12 cellular contexts compared by ENCODE assay signal in the genomic region with DNA sequence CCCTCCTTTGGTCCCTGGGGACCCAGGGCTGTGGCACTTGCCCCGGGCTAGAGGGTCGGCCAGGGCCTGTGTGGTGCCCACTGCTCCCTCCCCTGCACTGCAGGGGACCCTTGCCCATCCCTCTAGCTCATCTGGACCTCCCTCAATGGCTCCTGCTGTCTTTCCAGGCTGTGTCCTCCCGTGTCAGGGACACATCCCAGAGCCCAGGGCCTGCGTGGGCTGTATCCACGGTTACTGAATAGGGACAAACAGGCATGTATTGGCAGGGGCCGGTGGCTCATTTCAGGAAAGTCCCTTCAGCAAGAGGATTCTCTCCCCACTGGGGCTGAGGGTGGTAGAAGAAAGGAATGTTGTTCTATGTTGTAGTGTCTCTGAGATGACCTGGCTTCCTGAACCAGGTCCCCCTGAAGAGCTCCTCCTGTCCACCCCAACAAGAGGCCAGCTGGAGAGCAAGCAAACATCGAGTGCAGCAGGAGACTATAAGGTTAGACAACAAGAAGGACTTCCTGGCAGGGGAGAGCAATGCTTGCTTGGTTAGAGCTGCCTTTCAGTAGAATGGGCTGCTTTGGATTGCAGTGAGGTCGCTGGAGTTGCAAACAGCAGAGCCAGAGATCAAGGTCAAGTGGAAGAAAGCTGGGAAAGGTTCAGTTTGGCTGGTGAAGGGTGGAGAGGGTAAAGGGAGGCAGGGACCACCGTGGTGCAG. TPM values are rescaled to one million over a fixed set of nuclear protein-coding genes. Genes with fewer than 3 reads are reported as not detected.
A peak's percentile ranks its signal among the peaks of the same experiment; 100 is the strongest.
DNase-seq lines count a peak whose midpoint lies in the region; ATAC-seq, FAIRE-seq and TF ChIP-seq lines count a peak whose summit lies in the region.
"Had no signal": no experiment of that assay in that cellular context is flagged by ENCODE, and none has a peak within 500 bp of the region (broad histone marks: within the 10 kb centered on the region; RNA-seq: fewer than 3 reads in every experiment).

No MANE protein-coding gene starts in this region.

- no peak for FAIRE-seq in HepG2 (lab: Jason Lieb, UNC)
- FAIRE-seq: D721Med had no signal

- H3K4me1 ChIP-seq in HepG2 (ENCODE audit: insufficient read depth, low read length) (peaks cover 69% of the 10 kb centered on the region), right lobe of liver (peaks cover 0 to 6% (median 0%) of the 10 kb centered on the region in 4 donors), lower lobe of right lung (peaks cover 6% of the 10 kb centered on the region)

- TF ChIP-seq POLR2A in HepG2 (IDR thresholded peaks at IDR 0.05; ENCODE audit: insufficient read depth in 1 of 2, low read depth in 2 of 2, low read length in 2 of 2) (no peak), right lobe of liver (IDR thresholded peaks at IDR 0.05) (no peak)

- TF ChIP-seq EP300 in HepG2 (IDR thresholded peaks at IDR 0.05; ENCODE audit: low read depth in 2 of 2, low read length in 2 of 2) (no peak), HepG2 (CRISPR knock-in tag; IDR thresholded peaks at IDR 0.05; ENCODE audit: borderline replicate concordance) (no peak)

- WGBS in HepG2 (ENCODE audit: low lambda C conversion rate), result 0% methylated on average over 4 of the region's 9 CpGs
- WGBS in right lobe of liver (ENCODE audit: insufficient coverage, low coverage, low lambda C conversion rate, missing lambda C conversion rate), result 26% methylated on average over 4 of the region's 9 CpGs

- DNase-seq in HepG2 (ENCODE audit: low spot score) (no peak), right lobe of liver (no peak), caudate nucleus (lab: John Stamatoyannopoulos, UW) (peak in 3 of 61 donors; percentile 19 to 53 (median 24)), lower lobe of right lung (peak; percentile 42), KBM-7 (no peak), KG1 (lab: John Stamatoyannopoulos, UW) (no peak)
- no peak for DNase-seq in effector CD4-positive, alpha-beta T cell

- POLR2A ChIA-PET in HepG2 (lab: Yijun Ruan, JAX), result no interaction called here

- H3K4me3 ChIP-seq in HepG2 (replicated peaks in 1 of 3; ENCODE audit: insufficient read depth in 1 of 3, low read depth in 2 of 3, low read length in 3 of 3) (peak overlapping the region in 1 of 3 experiments; percentile 53; a peak in 1 of 6 replicates), right lobe of liver (no peak overlapping the region), lower lobe of right lung (no peak overlapping the region)
- H3K4me3 ChIP-seq: lung had no signal

- no peaks in the 10 kb centered on the region for H4K20me1 ChIP-seq in HepG2 (ENCODE audit: insufficient read depth, low read length)

- no peaks in the 10 kb centered on the region for H3K36me3 ChIP-seq in HepG2 (replicated peaks in 1 of 2; ENCODE audit: control insufficient read depth in 1 of 2, insufficient read depth in 2 of 2, low read length in 2 of 2)
- no peaks in the 10 kb centered on the region for H3K36me3 ChIP-seq in right lobe of liver
- H3K36me3 ChIP-seq in lower lobe of right lung, result no peaks in the 10 kb centered on the region
- H3K36me3 ChIP-seq: neutrophil had no signal

- BruUV-seq in HepG2 (replicated peaks; lab: Mats Ljungman, UMichigan), result no TSS peak

- TF ChIP-seq CTCF in HepG2 (CRISPR knock-in tag; IDR thresholded peaks at IDR 0.05), result no peak
- no peak for TF ChIP-seq CTCF in right lobe of liver (IDR thresholded peaks at IDR 0.05)
- no peak for TF ChIP-seq CTCF in lower lobe of right lung (IDR thresholded peaks at IDR 0.05)

- H3K27me3 ChIP-seq in HepG2 (ENCODE audit: control insufficient read depth in 1 of 2, insufficient read depth in 2 of 2, low read length in 2 of 2) (peaks cover 0 to 39% of the 10 kb centered on the region in 2 experiments; a peak in 4 of 5 replicates), right lobe of liver (no peaks in the 10 kb centered on the region), lower lobe of right lung (ENCODE audit: low read depth) (peaks cover 11% of the 10 kb centered on the region)

- H3K9me3 ChIP-seq in HepG2 (ENCODE audit: low read length) (no peaks in the 10 kb centered on the region), right lobe of liver (no peaks in the 10 kb centered on the region), lower lobe of right lung (no peaks in the 10 kb centered on the region)
- H3K9me3 ChIP-seq: neutrophil had no signal

- in situ Hi-C loops in HepG2 (cut with HindIII; ENCODE audit: extremely low pct_ligation_motif_present, low pct_unique_long_range_greater_than_20kb), result loop anchor here (5.0 kb wide), 2 partner anchors 32 to 273 kb away; no protein-coding TSS in a partner anchor
- in situ Hi-C loops in KBM-7 (cut with MboI; ENCODE audit: low pct_unique_long_range_greater_than_20kb, low sequenced_read_pairs), result loop anchor here (10.0 kb wide), 1 partner anchor 270 kb away; no protein-coding TSS in a partner anchor

- no peak overlapping the region for H3K9ac ChIP-seq in HepG2 (ENCODE audit: insufficient read depth, low read depth, low read length)

- no peak for ATAC-seq in HepG2
- ATAC-seq in right lobe of liver, result no peak
- ATAC-seq in lower lobe of right lung, result no peak
- no peak for ATAC-seq in HG03135 (IDR thresholded peaks at IDR 0.05; ENCODE audit: unreplicated experiment)

- peak overlapping the region; percentile 87 for H3K4me2 ChIP-seq in HepG2 (ENCODE audit: low read depth, low read length)

- no peak for TF ChIP-seq RAD21 in HepG2 (CRISPR knock-in tag; IDR thresholded peaks at IDR 0.05)

- intact Hi-C loops in HepG2 (cut with micrococcal nuclease; ENCODE audit: unreplicated experiment) (loop anchor here (1.0 kb wide), 1 partner anchor 30 kb away; no protein-coding TSS in a partner anchor), right lobe of liver (cut with DNase I) (no loop called here), lower lobe of right lung (cut with DNase I) (no loop called here)

- H2AFZ ChIP-seq in HepG2 (ENCODE audit: low read length), result no peak overlapping the region

- CTCF ChIA-PET in HepG2 (lab: Yijun Ruan, JAX; ENCODE audit: low intra/inter-chr PET ratio, low total read pairs), result interaction anchor here (0.9 to 4.0 kb wide), 3 partner anchors 30 to 273 kb away, joined by 3 to 35 read pairs (median 4); no protein-coding TSS in a partner anchor

- H3K79me2 ChIP-seq in HepG2 (ENCODE audit: insufficient read depth, low read length), result no peaks in the 10 kb centered on the region

- H3K27ac ChIP-seq in HepG2 (ENCODE audit: extremely low read length, insufficient read depth, low read length) (no peak overlapping the region), right lobe of liver (no peak overlapping the region), caudate nucleus (ENCODE audit: low read depth, low read length) (peak overlapping the region; percentile 62), lower lobe of right lung (no peak overlapping the region)
- H3K27ac ChIP-seq: neutrophil had no signal

TF ChIP-seq in HepG2, 621 proteins besides CTCF, POLR2A, EP300 and RAD21 (continues in another document):
- TF ChIP-seq ZFP41 (CRISPR knock-in tag; IDR thresholded peaks at IDR 0.05; ENCODE audit: borderline replicate concordance) (no peak), ADNP (CRISPR knock-in tag; IDR thresholded peaks at IDR 0.05) (peak; percentile 84), JUNB (CRISPR knock-in tag; IDR thresholded peaks at IDR 0.05; ENCODE audit: borderline replicate concordance) (no peak), ZNF883 (CRISPR knock-in tag; IDR thresholded peaks at IDR 0.05; ENCODE audit: not compliant biosample characterization) (no peak), ZSCAN29 (CRISPR knock-in tag; conservative IDR thresholded peaks at IDR 0.05) (no peak), HDAC2 (CRISPR knock-in tag; IDR thresholded peaks at IDR 0.05) (peak; percentile 43; the same call in 1 of the 2 replicates), ZNF232 (CRISPR knock-in tag; IDR thresholded peaks at IDR 0.05; ENCODE audit: borderline replicate concordance) (no peak), RCOR2 (CRISPR knock-in tag; IDR thresholded peaks at IDR 0.05) (peak; percentile 59; the same call in 1 of the 2 replicates), ZNF614 (CRISPR knock-in tag; IDR thresholded peaks at IDR 0.05; ENCODE audit: borderline replicate concordance) (no peak), EEA1 (CRISPR knock-in tag; IDR thresholded peaks at IDR 0.05; ENCODE audit: borderline replicate concordance) (no peak), ZNF432 (CRISPR knock-in tag; IDR thresholded peaks at IDR 0.05; ENCODE audit: borderline replicate concordance) (no peak)
- TF ChIP-seq, protein P1, sequence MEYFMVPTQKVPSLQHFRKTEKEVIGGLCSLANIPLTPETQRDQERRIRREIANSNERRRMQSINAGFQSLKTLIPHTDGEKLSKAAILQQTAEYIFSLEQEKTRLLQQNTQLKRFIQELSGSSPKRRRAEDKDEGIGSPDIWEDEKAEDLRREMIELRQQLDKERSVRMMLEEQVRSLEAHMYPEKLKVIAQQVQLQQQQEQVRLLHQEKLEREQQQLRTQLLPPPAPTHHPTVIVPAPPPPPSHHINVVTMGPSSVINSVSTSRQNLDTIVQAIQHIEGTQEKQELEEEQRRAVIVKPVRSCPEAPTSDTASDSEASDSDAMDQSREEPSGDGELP (IDR thresholded peaks at IDR 0.05; ENCODE audit: borderline replicate concordance, low read depth), result no peak

RNA-seq across cellular contexts. Expression of a gene that starts 1.0 kb away (rescaled TPM):
- total RNA-seq in HepG2 (2016; rRNA removed; fragmentation: Illumina TruSeq; extraction: Trizol) (0.14 and 0.29 TPM in 2 replicates), right lobe of liver (not detected), lower lobe of right lung (not detected)
- not detected in 2 replicates for total RNA-seq in HepG2 (2016; cell fraction: cytosol; rRNA removed; fragmentation: Illumina TruSeq; extraction: Trizol; ENCODE audit: low read depth)
- total RNA-seq in HepG2 (2016; cell fraction: insoluble cytoplasmic fraction; rRNA removed; fragmentation: Illumina TruSeq; extraction: Trizol), result 0.09 and 0.28 TPM in 2 replicates
- 0.03 and 0.12 TPM in 2 replicates for total RNA-seq in HepG2 (2016; cell fraction: membrane; rRNA removed; fragmentation: Illumina TruSeq; extraction: Trizol)
- total RNA-seq in HepG2 (2016; cell fraction: nucleus; rRNA removed; fragmentation: Illumina TruSeq; extraction: Trizol), result 0.28 and 0.37 TPM in 2 replicates
- 0.01 and 0.07 TPM in 2 replicates for polyA plus RNA-seq in HepG2 (2011; rRNA removed)
- 0.01 TPM in 1 of 2 replicates, not detected in the other for polyA plus RNA-seq in HepG2 (2011; cell fraction: cytosol; rRNA removed)
- 0.11 and 0.16 TPM in 2 replicates for polyA plus RNA-seq in HepG2 (2011; cell fraction: nucleus; rRNA removed)
- polyA plus RNA-seq in HepG2 (2012), result 0.05 and 0.12 TPM in 2 replicates
- polyA plus RNA-seq in HepG2 (2016; cell fraction: cytosol; fragmentation: Illumina TruSeq; extraction: Trizol; ENCODE audit: low read depth), result 0.03 TPM in 1 of 2 replicates, not detected in the other
- polyA plus RNA-seq in HepG2 (2016; cell fraction: insoluble cytoplasmic fraction; fragmentation: Illumina TruSeq; extraction: Trizol; ENCODE audit: low read depth), result 0.05 and 0.12 TPM in 2 replicates
- polyA plus RNA-seq in HepG2 (2016; cell fraction: membrane; fragmentation: Illumina TruSeq; extraction: Trizol; ENCODE audit: low read depth), result 0.05 and 0.07 TPM in 2 replicates
- 0.37 and 0.41 TPM in 2 replicates for polyA plus RNA-seq in HepG2 (2016; cell fraction: nucleus; fragmentation: Illumina TruSeq; extraction: Trizol; ENCODE audit: insufficient read depth, low read depth)
- 0.05 and 0.50 TPM in 2 replicates for polyA minus RNA-seq in HepG2 (2011; rRNA and poly(A)+ RNA removed; ENCODE audit: low replicate concordance)
- polyA minus RNA-seq in HepG2 (2011; cell fraction: cytosol; rRNA and poly(A)+ RNA removed), result not detected in 2 replicates
- 0.12 and 0.13 TPM in 2 replicates for polyA minus RNA-seq in HepG2 (2011; cell fraction: nucleus; rRNA and poly(A)+ RNA removed)
- total RNA-seq: activated T-helper 2 cell treated with anti-CD3 and anti-CD28 coated beads, Interferon-gamma antibody, Interleukin-2, Interleukin-4, amounts not matched to agents 10 μg/mL and 5 μg/mL and 100 μg/mL, durations not matched to agents 14 hours and 24 hours and 36 hours had no signal
